21 cellular contexts compared by ENCODE assay signal in the genomic region with DNA sequence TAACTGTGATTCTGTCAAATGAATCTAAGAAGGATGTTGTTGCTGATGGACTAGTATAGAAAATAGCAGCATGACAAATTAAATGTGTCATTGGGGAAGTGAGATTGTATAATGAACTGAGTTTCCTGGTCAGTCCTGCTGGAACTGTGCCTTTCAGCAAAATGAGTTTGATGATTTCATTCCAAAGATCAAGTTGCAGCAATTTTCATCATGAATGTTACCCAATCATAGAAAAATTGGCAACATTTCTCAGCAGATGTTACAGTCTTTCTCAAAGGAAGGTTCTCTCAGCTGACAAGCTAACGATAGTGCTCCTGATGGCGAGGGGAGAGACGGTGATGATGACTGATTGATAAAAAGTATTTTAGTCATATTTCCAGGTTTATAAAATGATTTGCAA. TPM values are rescaled to one million over a fixed set of nuclear protein-coding genes. Genes with fewer than 3 reads are reported as not detected.
A peak's percentile ranks its signal among the peaks of the same experiment; 100 is the strongest.
DNase-seq lines count a peak whose midpoint lies in the region; ATAC-seq and TF ChIP-seq lines count a peak whose summit lies in the region.
"Had no signal": no experiment of that assay in that cellular context is flagged by ENCODE, and none has a peak within 500 bp of the region (broad histone marks: within the 10 kb centered on the region; RNA-seq: fewer than 3 reads in every experiment).

No MANE protein-coding gene starts in this region.

- H3K4me3 ChIP-seq in GM23248, result no peak overlapping the region
- H3K4me3 ChIP-seq: ascending aorta, HAP-1, lung had no signal

- no peaks in the 10 kb centered on the region for H3K27me3 ChIP-seq in GM23248 (replicated peaks; ENCODE audit: insufficient read depth)
- H3K27me3 ChIP-seq: ascending aorta had no signal

- ATAC-seq in activated CD4-positive, alpha-beta T cell treated with anti-CD3 and anti-CD28 coated beads for 36 hours, result no peak
- ATAC-seq: Panc1 had no signal

- H3K4me1 ChIP-seq in GM23248 (ENCODE audit: insufficient read depth), result no peaks in the 10 kb centered on the region
- H3K4me1 ChIP-seq: ascending aorta, HAP-1 had no signal

- H4K20me1 ChIP-seq in GM23248 (ENCODE audit: insufficient read depth), result no peaks in the 10 kb centered on the region

- H2AFZ ChIP-seq in GM23248, result no peak overlapping the region

- 0 to 3% methylated on average over 3 of the region's 3 CpGs for WGBS in GM23248 (ENCODE audit: low coverage in 1 of 2, low lambda C conversion rate in 2 of 2, missing lambda C conversion rate in 2 of 2), 2 experiments

- DNase-seq in GM23248 (peak; percentile 29), NCI-H460 (ENCODE audit: extremely low read depth, low read depth) (peak; percentile 38), dedifferentiated amniotic fluid mesenchymal stem cell (ENCODE audit: extremely low spot score) (peak; percentile 37), mesothelial cell of epicardium (ENCODE audit: low spot score in 2 of 2, unreplicated experiment in 2 of 2) (no peak), middle frontal gyrus (ENCODE audit: extremely low spot score, low spot score) (no peak), occipital lobe (lab: John Stamatoyannopoulos, UW) (no peak)
- DNase-seq in activated T-cell treated with anti-CD3 and anti-CD28 coated beads, Interleukin-2, amount 50 U/mL, for 1 hour, result no peak
- no peak for DNase-seq in activated CD4-positive, alpha-beta T cell treated with anti-CD3 and anti-CD28 coated beads for 36 hours
- DNase-seq: activated effector memory CD4-positive, alpha-beta T cell treated with Interleukin-2 at 50 U/mL for 16 hours; AML-193; NCI-H1436; NCI-H526 treated with DMSO at 0.1 percent for 48 hours; retina had no signal

- POLR2A ChIA-PET in activated CD4-positive, alpha-beta T cell treated with anti-CD3 and anti-CD28 coated beads for 36 hours (lab: Charles Lee), result no interaction called here

- no peaks in the 10 kb centered on the region for H3F3A ChIP-seq in GM23248 (ENCODE audit: insufficient read depth)

- no peak for TF ChIP-seq CTCF in mesothelial cell of epicardium (IDR thresholded peaks at IDR 0.05; ENCODE audit: unreplicated experiment)

- H3K27ac Mint-ChIP-seq in mesothelial cell of epicardium, result peak overlapping the region; percentile 39
- H3K27ac Mint-ChIP-seq in activated CD4-positive, alpha-beta T cell treated with anti-CD3 and anti-CD28 coated beads for 36 hours, result no peak overlapping the region

- no peaks in the 10 kb centered on the region for H3K9me3 Mint-ChIP-seq in mesothelial cell of epicardium
- no peaks in the 10 kb centered on the region for H3K9me3 Mint-ChIP-seq in activated CD4-positive, alpha-beta T cell treated with anti-CD3 and anti-CD28 coated beads for 36 hours (ENCODE audit: low read depth)
- H3K9me3 Mint-ChIP-seq: nephron had no signal

- no peaks in the 10 kb centered on the region for H3K27me3 Mint-ChIP-seq in mesothelial cell of epicardium (ENCODE audit: low read depth)
- peaks cover 19% of the 10 kb centered on the region for H3K27me3 Mint-ChIP-seq in activated CD4-positive, alpha-beta T cell treated with anti-CD3 and anti-CD28 coated beads for 36 hours

- CTCF ChIA-PET in activated CD4-positive, alpha-beta T cell treated with anti-CD3 and anti-CD28 coated beads for 36 hours (lab: Charles Lee), result no interaction called here

- H3K27ac ChIP-seq in GM23248, result no peak overlapping the region
- H3K27ac ChIP-seq: ascending aorta, VCaP had no signal

- H3K36me3 Mint-ChIP-seq in mesothelial cell of epicardium, result no peaks in the 10 kb centered on the region
- H3K36me3 Mint-ChIP-seq in activated CD4-positive, alpha-beta T cell treated with anti-CD3 and anti-CD28 coated beads for 36 hours (ENCODE audit: low read depth), result no peaks in the 10 kb centered on the region

- no peaks in the 10 kb centered on the region for H3K9me2 ChIP-seq in GM23248 (ENCODE audit: insufficient read depth)

- H3K36me3 ChIP-seq in GM23248 (ENCODE audit: low read depth), result no peaks in the 10 kb centered on the region
- H3K36me3 ChIP-seq: ascending aorta, HAP-1 had no signal

- H3K4me3 Mint-ChIP-seq in mesothelial cell of epicardium, result no peak overlapping the region
- no peak overlapping the region for H3K4me3 Mint-ChIP-seq in activated CD4-positive, alpha-beta T cell treated with anti-CD3 and anti-CD28 coated beads for 36 hours
- H3K4me3 Mint-ChIP-seq: nephron had no signal

- no peak overlapping the region for H3K9ac ChIP-seq in GM23248

- H3K4me2 ChIP-seq in GM23248 (ENCODE audit: unreplicated experiment), result no peak overlapping the region

- H3K4me1 Mint-ChIP-seq in mesothelial cell of epicardium, result peaks cover 32% of the 10 kb centered on the region
- H3K4me1 Mint-ChIP-seq in activated CD4-positive, alpha-beta T cell treated with anti-CD3 and anti-CD28 coated beads for 36 hours, result no peaks in the 10 kb centered on the region

- H3K9me3 ChIP-seq in GM23248 (ENCODE audit: low read depth), result no peaks in the 10 kb centered on the region
- H3K9me3 ChIP-seq: ascending aorta, HAP-1 had no signal

- in situ Hi-C loops in GM23248 (cut with MboI), result no loop called here

- intact Hi-C loops in activated CD4-positive, alpha-beta T cell treated with anti-CD3 and anti-CD28 coated beads for 36 hours (cut with DNase I, micrococcal nuclease), result no loop called here

- H3K79me2 ChIP-seq in GM23248 (ENCODE audit: insufficient read depth), result no peaks in the 10 kb centered on the region

RNA-seq across cellular contexts. Expression of gene PCDHAC2, which starts 10.7 kb away (rescaled TPM):
- total RNA-seq in GM23248 (2014; rRNA removed; shearing (Covaris generic)), result not detected in 2 replicates
- not detected in 2 replicates for polyA plus RNA-seq in GM23248 (2016; fragmentation: Nextera tagmentation; extraction: Ambion mirVana)
- 1.0 and 1.2 TPM in 2 replicates for total RNA-seq in NCI-H460 (2014; rRNA removed; shearing (Covaris generic))
- 0.75 and 0.95 TPM in 2 replicates for polyA plus RNA-seq in NCI-H460 (2014; cell fraction: nucleus; rRNA removed)
- total RNA-seq in mesothelial cell of epicardium (12.1 to 12.7 TPM (median 12.4 TPM) in 3 replicates), occipital lobe (33.5 TPM)
- total RNA-seq in activated CD4-positive, alpha-beta T cell treated with anti-CD3 and anti-CD28 coated beads for 36 hours, result not detected
- total RNA-seq: activated CD8-positive, alpha-beta memory T cell treated with anti-CD3 and anti-CD28 coated beads for 36 hours; ascending aorta had no signal

RNA-seq across cellular contexts. Expression of gene PCDHAC1, which starts 50.9 kb away (rescaled TPM):
- total RNA-seq in GM23248 (2014; rRNA removed; shearing (Covaris generic)), result 0.38 TPM in 1 of 2 replicates, not detected in the other
- polyA plus RNA-seq in GM23248 (2016; fragmentation: Nextera tagmentation; extraction: Ambion mirVana), result not detected in 2 replicates
- 0.92 and 1.1 TPM in 2 replicates for total RNA-seq in NCI-H460 (2014; rRNA removed; shearing (Covaris generic))
- 0.04 and 0.19 TPM in 2 replicates for polyA plus RNA-seq in NCI-H460 (2014; cell fraction: nucleus; rRNA removed)
- total RNA-seq in mesothelial cell of epicardium (9.2 to 10.1 TPM (median 9.7 TPM) in 3 replicates), occipital lobe (74.1 TPM)
- not detected for total RNA-seq in activated CD4-positive, alpha-beta T cell treated with anti-CD3 and anti-CD28 coated beads for 36 hours
- total RNA-seq: activated CD8-positive, alpha-beta memory T cell treated with anti-CD3 and anti-CD28 coated beads for 36 hours; dermis microvascular lymphatic vessel endothelial cell had no signal

Comparison
In these comparisons a context has a peak if more than half of its experiments do, and no peak if none do; other contexts are left out.
1. DNase-seq: peak in GM23248 (single experiment), NCI-H460 (single experiment) and dedifferentiated amniotic fluid mesenchymal stem cell (single experiment); none in mesothelial cell of epicardium (0 of 2), activated T-cell treated with anti-CD3 and anti-CD28 coated beads, Interleukin-2, amount 50 U/mL, for 1 hour (single experiment), middle frontal gyrus (single experiment), activated CD4-positive, alpha-beta T cell treated with anti-CD3 and anti-CD28 coated beads for 36 hours (single experiment) and occipital lobe (single experiment).